Comparison of ENCODE assay signal across 31 cellular contexts in genomic region chr4:101706535-101707057, GRCh38.
DNase-seq lines count a peak whose midpoint lies in the region; ATAC-seq and TF ChIP-seq lines count a peak whose summit lies in the region.
"Had no signal": no experiment of that assay in that cellular context is flagged by ENCODE, and none has a peak within 500 bp of the region (broad histone marks: within the 10 kb centered on the region; RNA-seq: fewer than 3 reads in every experiment).

No MANE protein-coding gene starts in this region.

- RAD21 ChIA-PET in HCT116 (lab: Charles Lee; ENCODE audit: low non-redundant PET in 1 of 2, low total read pairs in 2 of 2, uncharacterized antibody in 2 of 2, unreplicated experiment in 2 of 2) = no interaction called here

- no peaks in the 10 kb centered on the region for H3K4me1 ChIP-seq in HCT116 (ENCODE audit: control insufficient read depth in 1 of 2, insufficient read depth in 2 of 2, low read length in 2 of 2)
- no peaks in the 10 kb centered on the region for H3K4me1 ChIP-seq in HEK293 (ENCODE audit: control insufficient read depth, insufficient read depth, low read length)
- H3K4me1 ChIP-seq: A549; BLaER1; BLaER1 treated with 17β-estradiol and CSF1 and Interleukin-3, amounts not matched to agents 10 nM and 100 nM; Caco-2 had no signal

- ATAC-seq in HCT116 (no peak), HG03571 (IDR thresholded peaks at IDR 0.05; ENCODE audit: unreplicated experiment) (no peak)
- ATAC-seq: A549; CD8-positive, alpha-beta T cell had no signal

- no peak for DNase-seq in HCT116 (ENCODE audit: low read depth, low spot score)
- DNase-seq in DMS53 treated with DMSO at 0.1 percent for 48 hours (lab: John Stamatoyannopoulos, UW; ENCODE audit: unreplicated experiment) = no peak
- no peak for DNase-seq in NCI-H524 treated with DMSO at 0.1 percent for 48 hours (lab: John Stamatoyannopoulos, UW)
- DNase-seq: 8988T; ACHN; AML-193; BE2C; C1 segment of cervical spinal cord; Caco-2; Calu3; CD4-positive, alpha-beta memory T cell; CD4-positive, alpha-beta T cell; CD4-positive, CD25-positive, alpha-beta regulatory T cell; CD8-positive, alpha-beta memory T cell; CD8-positive, alpha-beta T cell; COR-L47; DMS 273 treated with DMSO at 0.1 percent for 48 hours; DMS153; DMS53; DMS79; DMS79 treated with DMSO at 0.1 percent for 48 hours; DND-41; EL had no signal

- H3K9ac ChIP-seq in HCT116 (ENCODE audit: low read length) = no peak overlapping the region
- no peak overlapping the region for H3K9ac ChIP-seq in neural cell (ENCODE audit: low read length)
- H3K9ac ChIP-seq: BLaER1; BLaER1 treated with 17β-estradiol and CSF1 and Interleukin-3, amounts not matched to agents 10 nM and 100 nM had no signal

- H3K9me2 ChIP-seq in HCT116 (ENCODE audit: insufficient read depth) (no peaks in the 10 kb centered on the region), neural cell (ENCODE audit: insufficient read depth, low read length) (no peaks in the 10 kb centered on the region)

- H3K4me2 ChIP-seq in HCT116 (ENCODE audit: low read length) = no peak overlapping the region
- no peak overlapping the region for H3K4me2 ChIP-seq in neural cell (ENCODE audit: low read length)
- H3K4me2 ChIP-seq: A549; BLaER1; BLaER1 treated with 17β-estradiol and CSF1 and Interleukin-3, amounts not matched to agents 10 nM and 100 nM had no signal

- no peak for TF ChIP-seq POLR2A in HCT116 (IDR thresholded peaks at IDR 0.05; ENCODE audit: borderline replicate concordance, extremely low read depth, insufficient read depth, insufficient read length)

- H4K20me1 ChIP-seq in HCT116 (ENCODE audit: insufficient read depth) (no peaks in the 10 kb centered on the region), neural cell (ENCODE audit: insufficient read depth) (no peaks in the 10 kb centered on the region)
- H4K20me1 ChIP-seq: BLaER1; BLaER1 treated with 17β-estradiol and CSF1 and Interleukin-3, amounts not matched to agents 10 nM and 100 nM had no signal

- intact Hi-C loops in HCT116 (cut with micrococcal nuclease) = no loop called here

- H3K9me3 ChIP-seq in HCT116 (ENCODE audit: control insufficient read depth in 1 of 2, insufficient read depth in 1 of 2, low read depth in 1 of 2, low read length in 2 of 2) = peaks cover 0 to 4% of the 10 kb centered on the region in 2 experiments; a peak in 1 of 4 replicates
- H3K9me3 ChIP-seq in HEK293 (ENCODE audit: control insufficient read depth, insufficient read depth, low read depth, low read length) = no peaks in the 10 kb centered on the region
- no peaks in the 10 kb centered on the region for H3K9me3 ChIP-seq in neural cell (ENCODE audit: low read length)
- H3K9me3 ChIP-seq: BE2C had no signal

- TF ChIP-seq CTCF in HCT116 (IDR thresholded peaks at IDR 0.05 in 2 of 3, conservative IDR thresholded peaks at IDR 0.05 in 1 of 3; ENCODE audit: borderline replicate concordance in 1 of 3, insufficient read depth in 1 of 3, low read depth in 2 of 3, low read length in 2 of 3) (no peak), HEK293 (tag by site-specific recombination; IDR thresholded peaks at IDR 0.05) (no peak), neural cell (IDR thresholded peaks at IDR 0.05; ENCODE audit: poor library complexity, severe bottlenecking) (no peak)

- H3K36me3 ChIP-seq in HCT116 (ENCODE audit: control insufficient read depth in 1 of 2, insufficient read depth in 2 of 2, low read length in 2 of 2) (no peaks in the 10 kb centered on the region), HEK293 (ENCODE audit: control insufficient read depth in 2 of 2, insufficient read depth in 1 of 2, low read length in 2 of 2) (no peaks in the 10 kb centered on the region), neural cell (ENCODE audit: insufficient read depth, low read length) (no peaks in the 10 kb centered on the region)
- H3K36me3 ChIP-seq: BE2C; BLaER1; BLaER1 treated with 17β-estradiol and CSF1 and Interleukin-3, amounts not matched to agents 10 nM and 100 nM had no signal

- CTCF ChIA-PET in HCT116 (lab: Charles Lee) = no interaction called here
- CTCF ChIA-PET in HEK293 (lab: Yijun Ruan, JAX) = interaction anchor here (0.8 kb wide), 1 partner anchor 24 kb away, joined by 4 read pairs; no protein-coding TSS in a partner anchor

- no peak overlapping the region for H3K4me3 ChIP-seq in HCT116 (replicated peaks in 1 of 2; ENCODE audit: low read depth in 1 of 2, low read length in 2 of 2)
- H3K4me3 ChIP-seq in HEK293 (ENCODE audit: low read depth, low read length) = no peak overlapping the region
- H3K4me3 ChIP-seq in neural cell (ENCODE audit: low read length) = no peak overlapping the region
- H3K4me3 ChIP-seq: A549; BLaER1; BLaER1 treated with 17β-estradiol and CSF1 and Interleukin-3, amounts not matched to agents 10 nM and 100 nM had no signal

- H2AFZ ChIP-seq in HCT116 (ENCODE audit: low read depth, low read length, poor library complexity, severe bottlenecking) (no peak overlapping the region), neural cell (ENCODE audit: low read depth, low read length) (no peak overlapping the region)

- no peaks in the 10 kb centered on the region for H3K27me3 ChIP-seq in HCT116 (ENCODE audit: insufficient read depth, low read length)
- no peaks in the 10 kb centered on the region for H3K27me3 ChIP-seq in neural cell (ENCODE audit: insufficient read depth, low read depth, low read length)
- H3K27me3 ChIP-seq: BE2C; BLaER1; BLaER1 treated with 17β-estradiol and CSF1 and Interleukin-3, amounts not matched to agents 10 nM and 100 nM had no signal

- TF ChIP-seq EP300 in neural cell (conservative IDR thresholded peaks at IDR 0.05; ENCODE audit: poor library complexity, severe bottlenecking) = peak; percentile 90

- H3K79me2 ChIP-seq in HCT116 (ENCODE audit: insufficient read depth, low read length) (no peaks in the 10 kb centered on the region), neural cell (replicated peaks; ENCODE audit: insufficient read depth, low read length) (no peaks in the 10 kb centered on the region)

- TF ChIP-seq RAD21 in HCT116 (IDR thresholded peaks at IDR 0.05; ENCODE audit: low read depth) = no peak
- TF ChIP-seq RAD21 in neural cell (conservative IDR thresholded peaks at IDR 0.05) = no peak

- H3F3A ChIP-seq in neural cell (ENCODE audit: insufficient read depth, low read length, poor library complexity, severe bottlenecking) = peaks cover 4% of the 10 kb centered on the region

- BruUV-seq in HCT116 (replicated peaks; lab: Mats Ljungman, UMichigan) = no TSS peak

- H3K27ac ChIP-seq in HCT116 (ENCODE audit: low read depth, low read length) (no peak overlapping the region), HEK293 (ENCODE audit: extremely low read depth, low read depth, low read length) (no peak overlapping the region), neural cell (ENCODE audit: low read length) (no peak overlapping the region)
- H3K27ac ChIP-seq: 22Rv1; A549; BLaER1; BLaER1 treated with 17β-estradiol and CSF1 and Interleukin-3, amounts not matched to agents 10 nM and 100 nM; C4-2B had no signal

- POLR2A ChIA-PET in HCT116 (lab: Charles Lee) (no interaction called here), HEK293 (lab: Yijun Ruan, JAX) (no interaction called here)

TF ChIP-seq in HCT116, 20 proteins besides CTCF, POLR2A, EP300 and RAD21:
- TF ChIP-seq CBX3 (IDR thresholded peaks at IDR 0.05; ENCODE audit: low read depth) = 0 out of 2 replicates have a peak, but pooled peaks have one; percentile 40
- TF ChIP-seq ELF1 (IDR thresholded peaks at IDR 0.05; ENCODE audit: borderline replicate concordance, low read depth) = no peak

TF ChIP-seq in HEK293, 187 proteins besides CTCF, POLR2A, EP300 and RAD21 (continues in another document):
- TF ChIP-seq KLF1 (tag by site-specific recombination; IDR thresholded peaks at IDR 0.05) (no peak), ZNF600 (tag by site-specific recombination; IDR thresholded peaks at IDR 0.05) (no peak), ZNF704 (tag by site-specific recombination; IDR thresholded peaks at IDR 0.05) (no peak), ZNF501 (tag by site-specific recombination; IDR thresholded peaks at IDR 0.05) (no peak), ZNF146 (tag by site-specific recombination; IDR thresholded peaks at IDR 0.05) (no peak)

TF ChIP-seq in neural cell, 6 proteins besides CTCF, POLR2A, EP300 and RAD21:
- TF ChIP-seq EZH2 (IDR thresholded peaks at IDR 0.05; ENCODE audit: borderline replicate concordance, insufficient read depth, low read length, poor library complexity, severe bottlenecking) = no peak
- TF ChIP-seq POLR2AphosphoS5 (IDR thresholded peaks at IDR 0.05) = peak; percentile 85
- TF ChIP-seq TAF1 (IDR thresholded peaks at IDR 0.05; ENCODE audit: low read depth) = no peak
- no peak for TF ChIP-seq SMC3 (conservative IDR thresholded peaks at IDR 0.05; ENCODE audit: poor library complexity)
- no peak for TF ChIP-seq MXI1 (conservative IDR thresholded peaks at IDR 0.05; ENCODE audit: poor library complexity, severe bottlenecking)
- TF ChIP-seq REST (IDR thresholded peaks at IDR 0.05; ENCODE audit: borderline replicate concordance) = peak; percentile 44
